Comparison of ENCODE assay signal across 25 cellular contexts in the genomic region with DNA sequence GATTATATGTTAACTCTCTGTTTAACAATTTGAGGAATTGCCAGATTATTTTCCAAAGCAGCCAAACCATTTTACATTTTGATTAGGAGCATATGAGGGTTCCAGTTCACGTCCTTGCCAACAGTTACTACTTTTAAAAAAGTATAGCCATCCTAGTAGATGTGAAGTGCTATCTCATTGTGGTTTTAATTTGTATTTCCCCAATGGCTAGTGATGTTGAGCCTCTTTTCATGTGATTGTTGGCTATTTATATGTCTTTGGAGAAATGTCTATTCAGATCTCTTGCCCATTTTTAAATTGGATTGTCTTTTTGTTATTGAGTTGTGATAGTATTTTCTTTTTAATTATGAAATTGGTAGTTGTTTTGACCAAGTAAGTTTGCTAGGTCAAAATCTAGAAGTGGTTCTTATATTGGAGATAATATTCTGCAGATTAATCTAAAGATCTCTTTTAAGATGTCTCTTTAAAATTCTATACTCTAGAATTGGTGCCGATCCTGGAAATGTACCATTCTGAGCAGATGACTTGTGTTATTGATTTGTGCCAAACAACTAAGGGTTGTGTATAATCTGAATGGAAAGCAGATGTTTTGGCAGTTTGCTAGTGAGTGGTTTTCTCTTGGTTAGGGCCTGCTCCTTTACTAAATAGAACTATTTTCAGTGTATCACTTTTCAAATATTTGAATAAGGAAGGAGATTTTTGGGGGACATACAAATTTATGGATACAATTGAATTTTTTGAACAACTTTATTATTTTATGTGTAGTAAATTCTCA.
"Had no signal": no experiment of that assay in that cellular context is flagged by ENCODE, and none has a peak within 500 bp of the region (broad histone marks: within the 10 kb centered on the region; RNA-seq: fewer than 3 reads in every experiment).

No MANE protein-coding gene starts in this region.

- H3K36me3 ChIP-seq: gastrocnemius medialis, heart left ventricle, left lung, sigmoid colon, stomach, thyroid gland, vagina had no signal

- FAIRE-seq: endometrium had no signal

- H3K4me3 Mint-ChIP-seq: naive thymus-derived CD8-positive, alpha-beta T cell; nephron progenitor cell; stimulated activated effector memory CD8-positive, alpha-beta T cell treated with anti-CD3 and anti-CD28 coated beads, Interleukin-12 subunit alpha, Interleukin-12 subunit beta, amount 100 ng/mL, for 72 hours had no signal

- H3K27me3 Mint-ChIP-seq: naive thymus-derived CD8-positive, alpha-beta T cell had no signal

- H3K27me3 ChIP-seq: gastrocnemius medialis, heart left ventricle, hepatocyte, left lung, sigmoid colon, stomach, thyroid gland, vagina had no signal

- H2AFZ ChIP-seq: hepatocyte had no signal

- ATAC-seq: gastrocnemius medialis; heart left ventricle; left cardiac atrium; left lung; naive thymus-derived CD8-positive, alpha-beta T cell; psoas muscle; right cardiac atrium; stimulated activated effector memory CD8-positive, alpha-beta T cell treated with anti-CD3 and anti-CD28 coated beads, Interleukin-12 subunit alpha, Interleukin-12 subunit beta, amount 100 ng/mL, for 72 hours had no signal

- H3K4me3 ChIP-seq: coronary artery, gastrocnemius medialis, heart left ventricle, hepatocyte, left lung, psoas muscle, sigmoid colon, stomach, thyroid gland, vagina had no signal

- H3K27ac Mint-ChIP-seq: naive thymus-derived CD8-positive, alpha-beta T cell; nephron progenitor cell; stimulated activated effector memory CD8-positive, alpha-beta T cell treated with anti-CD3 and anti-CD28 coated beads, Interleukin-12 subunit alpha, Interleukin-12 subunit beta, amount 100 ng/mL, for 72 hours had no signal

- DNase-seq: dermis blood vessel endothelial cell; effector memory CD4-positive, alpha-beta T cell; gastrocnemius medialis; heart left ventricle; left cardiac atrium; left lung; mesendoderm; naive thymus-derived CD8-positive, alpha-beta T cell; nephron progenitor cell; nucleus accumbens; posterior cingulate gyrus; psoas muscle; right cardiac atrium; sigmoid colon; stimulated activated CD4-positive, alpha-beta T cell treated with anti-CD3 and anti-CD28 coated beads, Interleukin-2, amount 100 ng/mL, for 24 hours; stimulated activated CD4-positive, alpha-beta T cell treated with anti-CD3 and anti-CD28 coated beads, Interleukin-4, amount 100 ng/mL, for 24 hours; stimulated activated naive CD4-positive, alpha-beta T cell treated with Interleukin-2 at 50 U/mL for 16 hours; stomach; thyroid gland; trophoblast cell had no signal

- H3K27ac ChIP-seq: coronary artery, gastrocnemius medialis, heart left ventricle, hepatocyte, left lung, psoas muscle, sigmoid colon, stomach, thyroid gland, vagina had no signal

- H3K4me1 ChIP-seq: left lung, psoas muscle had no signal

- H3K9me3 ChIP-seq: gastrocnemius medialis, heart left ventricle, left lung, psoas muscle, sigmoid colon, stomach, thyroid gland, vagina had no signal

- H3K4me2 ChIP-seq: hepatocyte had no signal

- H3K9me3 Mint-ChIP-seq: nephron progenitor cell; stimulated activated effector memory CD8-positive, alpha-beta T cell treated with anti-CD3 and anti-CD28 coated beads, Interleukin-12 subunit alpha, Interleukin-12 subunit beta, amount 100 ng/mL, for 72 hours had no signal
